1 cellular context compared by ENCODE assay signal in genomic region chr3:130111185-130111864, GRCh38.
TF ChIP-seq lines count a peak whose summit lies in the region.

No MANE protein-coding gene starts in this region.

TF ChIP-seq in WTC11, 78 proteins besides CTCF, POLR2A, EP300 and RAD21 (continued from another document and continues in another):
- TF ChIP-seq, protein P1, sequence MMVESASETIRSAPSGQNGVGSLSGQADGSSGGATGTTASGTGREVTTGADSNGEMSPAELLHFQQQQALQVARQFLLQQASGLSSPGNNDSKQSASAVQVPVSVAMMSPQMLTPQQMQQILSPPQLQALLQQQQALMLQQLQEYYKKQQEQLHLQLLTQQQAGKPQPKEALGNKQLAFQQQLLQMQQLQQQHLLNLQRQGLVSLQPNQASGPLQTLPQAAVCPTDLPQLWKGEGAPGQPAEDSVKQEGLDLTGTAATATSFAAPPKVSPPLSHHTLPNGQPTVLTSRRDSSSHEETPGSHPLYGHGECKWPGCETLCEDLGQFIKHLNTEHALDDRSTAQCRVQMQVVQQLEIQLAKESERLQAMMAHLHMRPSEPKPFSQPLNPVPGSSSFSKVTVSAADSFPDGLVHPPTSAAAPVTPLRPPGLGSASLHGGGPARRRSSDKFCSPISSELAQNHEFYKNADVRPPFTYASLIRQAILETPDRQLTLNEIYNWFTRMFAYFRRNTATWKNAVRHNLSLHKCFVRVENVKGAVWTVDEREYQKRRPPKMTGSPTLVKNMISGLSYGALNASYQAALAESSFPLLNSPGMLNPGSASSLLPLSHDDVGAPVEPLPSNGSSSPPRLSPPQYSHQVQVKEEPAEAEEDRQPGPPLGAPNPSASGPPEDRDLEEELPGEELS (CRISPR knock-in tag; IDR thresholded peaks at IDR 0.05), result no peak
- TF ChIP-seq PRRX2 (CRISPR knock-in tag; IDR thresholded peaks at IDR 0.05), result no peak
- no peak for TF ChIP-seq TEAD4 (CRISPR knock-in tag; IDR thresholded peaks at IDR 0.05)
- no peak for TF ChIP-seq TEAD1 (CRISPR knock-in tag; IDR thresholded peaks at IDR 0.05)
- no peak for TF ChIP-seq ZNF121 (CRISPR knock-in tag; IDR thresholded peaks at IDR 0.05)
- TF ChIP-seq, protein P2, sequence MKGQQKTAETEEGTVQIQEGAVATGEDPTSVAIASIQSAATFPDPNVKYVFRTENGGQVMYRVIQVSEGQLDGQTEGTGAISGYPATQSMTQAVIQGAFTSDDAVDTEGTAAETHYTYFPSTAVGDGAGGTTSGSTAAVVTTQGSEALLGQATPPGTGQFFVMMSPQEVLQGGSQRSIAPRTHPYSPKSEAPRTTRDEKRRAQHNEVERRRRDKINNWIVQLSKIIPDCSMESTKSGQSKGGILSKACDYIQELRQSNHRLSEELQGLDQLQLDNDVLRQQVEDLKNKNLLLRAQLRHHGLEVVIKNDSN (CRISPR knock-in tag; IDR thresholded peaks at IDR 0.05), result peak; percentile 49
- TF ChIP-seq GABPB1 (CRISPR knock-in tag; IDR thresholded peaks at IDR 0.05), result no peak
- TF ChIP-seq SMAD3 (CRISPR knock-in tag; IDR thresholded peaks at IDR 0.05; ENCODE audit: borderline replicate concordance), result no peak
- no peak for TF ChIP-seq RELA (CRISPR knock-in tag; IDR thresholded peaks at IDR 0.05; ENCODE audit: borderline replicate concordance)
- TF ChIP-seq NR3C1 (CRISPR knock-in tag; conservative IDR thresholded peaks at IDR 0.05; ENCODE audit: low read depth), result no peak
- TF ChIP-seq, protein P3, sequence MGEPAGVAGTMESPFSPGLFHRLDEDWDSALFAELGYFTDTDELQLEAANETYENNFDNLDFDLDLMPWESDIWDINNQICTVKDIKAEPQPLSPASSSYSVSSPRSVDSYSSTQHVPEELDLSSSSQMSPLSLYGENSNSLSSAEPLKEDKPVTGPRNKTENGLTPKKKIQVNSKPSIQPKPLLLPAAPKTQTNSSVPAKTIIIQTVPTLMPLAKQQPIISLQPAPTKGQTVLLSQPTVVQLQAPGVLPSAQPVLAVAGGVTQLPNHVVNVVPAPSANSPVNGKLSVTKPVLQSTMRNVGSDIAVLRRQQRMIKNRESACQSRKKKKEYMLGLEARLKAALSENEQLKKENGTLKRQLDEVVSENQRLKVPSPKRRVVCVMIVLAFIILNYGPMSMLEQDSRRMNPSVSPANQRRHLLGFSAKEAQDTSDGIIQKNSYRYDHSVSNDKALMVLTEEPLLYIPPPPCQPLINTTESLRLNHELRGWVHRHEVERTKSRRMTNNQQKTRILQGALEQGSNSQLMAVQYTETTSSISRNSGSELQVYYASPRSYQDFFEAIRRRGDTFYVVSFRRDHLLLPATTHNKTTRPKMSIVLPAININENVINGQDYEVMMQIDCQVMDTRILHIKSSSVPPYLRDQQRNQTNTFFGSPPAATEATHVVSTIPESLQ (CRISPR knock-in tag; IDR thresholded peaks at IDR 0.05), result no peak
- no peak for TF ChIP-seq SOX15 (CRISPR knock-in tag; IDR thresholded peaks at IDR 0.05)
- TF ChIP-seq, protein P4, sequence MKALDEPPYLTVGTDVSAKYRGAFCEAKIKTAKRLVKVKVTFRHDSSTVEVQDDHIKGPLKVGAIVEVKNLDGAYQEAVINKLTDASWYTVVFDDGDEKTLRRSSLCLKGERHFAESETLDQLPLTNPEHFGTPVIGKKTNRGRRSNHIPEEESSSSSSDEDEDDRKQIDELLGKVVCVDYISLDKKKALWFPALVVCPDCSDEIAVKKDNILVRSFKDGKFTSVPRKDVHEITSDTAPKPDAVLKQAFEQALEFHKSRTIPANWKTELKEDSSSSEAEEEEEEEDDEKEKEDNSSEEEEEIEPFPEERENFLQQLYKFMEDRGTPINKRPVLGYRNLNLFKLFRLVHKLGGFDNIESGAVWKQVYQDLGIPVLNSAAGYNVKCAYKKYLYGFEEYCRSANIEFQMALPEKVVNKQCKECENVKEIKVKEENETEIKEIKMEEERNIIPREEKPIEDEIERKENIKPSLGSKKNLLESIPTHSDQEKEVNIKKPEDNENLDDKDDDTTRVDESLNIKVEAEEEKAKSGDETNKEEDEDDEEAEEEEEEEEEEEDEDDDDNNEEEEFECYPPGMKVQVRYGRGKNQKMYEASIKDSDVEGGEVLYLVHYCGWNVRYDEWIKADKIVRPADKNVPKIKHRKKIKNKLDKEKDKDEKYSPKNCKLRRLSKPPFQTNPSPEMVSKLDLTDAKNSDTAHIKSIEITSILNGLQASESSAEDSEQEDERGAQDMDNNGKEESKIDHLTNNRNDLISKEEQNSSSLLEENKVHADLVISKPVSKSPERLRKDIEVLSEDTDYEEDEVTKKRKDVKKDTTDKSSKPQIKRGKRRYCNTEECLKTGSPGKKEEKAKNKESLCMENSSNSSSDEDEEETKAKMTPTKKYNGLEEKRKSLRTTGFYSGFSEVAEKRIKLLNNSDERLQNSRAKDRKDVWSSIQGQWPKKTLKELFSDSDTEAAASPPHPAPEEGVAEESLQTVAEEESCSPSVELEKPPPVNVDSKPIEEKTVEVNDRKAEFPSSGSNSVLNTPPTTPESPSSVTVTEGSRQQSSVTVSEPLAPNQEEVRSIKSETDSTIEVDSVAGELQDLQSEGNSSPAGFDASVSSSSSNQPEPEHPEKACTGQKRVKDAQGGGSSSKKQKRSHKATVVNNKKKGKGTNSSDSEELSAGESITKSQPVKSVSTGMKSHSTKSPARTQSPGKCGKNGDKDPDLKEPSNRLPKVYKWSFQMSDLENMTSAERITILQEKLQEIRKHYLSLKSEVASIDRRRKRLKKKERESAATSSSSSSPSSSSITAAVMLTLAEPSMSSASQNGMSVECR (CRISPR knock-in tag; IDR thresholded peaks at IDR 0.05; ENCODE audit: borderline replicate concordance), result peak; percentile 62; the same call in 1 of the 2 replicates
- TF ChIP-seq, protein P5, sequence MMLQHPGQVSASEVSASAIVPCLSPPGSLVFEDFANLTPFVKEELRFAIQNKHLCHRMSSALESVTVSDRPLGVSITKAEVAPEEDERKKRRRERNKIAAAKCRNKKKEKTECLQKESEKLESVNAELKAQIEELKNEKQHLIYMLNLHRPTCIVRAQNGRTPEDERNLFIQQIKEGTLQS (CRISPR knock-in tag; conservative IDR thresholded peaks at IDR 0.05), result no peak
- TF ChIP-seq, protein P6, sequence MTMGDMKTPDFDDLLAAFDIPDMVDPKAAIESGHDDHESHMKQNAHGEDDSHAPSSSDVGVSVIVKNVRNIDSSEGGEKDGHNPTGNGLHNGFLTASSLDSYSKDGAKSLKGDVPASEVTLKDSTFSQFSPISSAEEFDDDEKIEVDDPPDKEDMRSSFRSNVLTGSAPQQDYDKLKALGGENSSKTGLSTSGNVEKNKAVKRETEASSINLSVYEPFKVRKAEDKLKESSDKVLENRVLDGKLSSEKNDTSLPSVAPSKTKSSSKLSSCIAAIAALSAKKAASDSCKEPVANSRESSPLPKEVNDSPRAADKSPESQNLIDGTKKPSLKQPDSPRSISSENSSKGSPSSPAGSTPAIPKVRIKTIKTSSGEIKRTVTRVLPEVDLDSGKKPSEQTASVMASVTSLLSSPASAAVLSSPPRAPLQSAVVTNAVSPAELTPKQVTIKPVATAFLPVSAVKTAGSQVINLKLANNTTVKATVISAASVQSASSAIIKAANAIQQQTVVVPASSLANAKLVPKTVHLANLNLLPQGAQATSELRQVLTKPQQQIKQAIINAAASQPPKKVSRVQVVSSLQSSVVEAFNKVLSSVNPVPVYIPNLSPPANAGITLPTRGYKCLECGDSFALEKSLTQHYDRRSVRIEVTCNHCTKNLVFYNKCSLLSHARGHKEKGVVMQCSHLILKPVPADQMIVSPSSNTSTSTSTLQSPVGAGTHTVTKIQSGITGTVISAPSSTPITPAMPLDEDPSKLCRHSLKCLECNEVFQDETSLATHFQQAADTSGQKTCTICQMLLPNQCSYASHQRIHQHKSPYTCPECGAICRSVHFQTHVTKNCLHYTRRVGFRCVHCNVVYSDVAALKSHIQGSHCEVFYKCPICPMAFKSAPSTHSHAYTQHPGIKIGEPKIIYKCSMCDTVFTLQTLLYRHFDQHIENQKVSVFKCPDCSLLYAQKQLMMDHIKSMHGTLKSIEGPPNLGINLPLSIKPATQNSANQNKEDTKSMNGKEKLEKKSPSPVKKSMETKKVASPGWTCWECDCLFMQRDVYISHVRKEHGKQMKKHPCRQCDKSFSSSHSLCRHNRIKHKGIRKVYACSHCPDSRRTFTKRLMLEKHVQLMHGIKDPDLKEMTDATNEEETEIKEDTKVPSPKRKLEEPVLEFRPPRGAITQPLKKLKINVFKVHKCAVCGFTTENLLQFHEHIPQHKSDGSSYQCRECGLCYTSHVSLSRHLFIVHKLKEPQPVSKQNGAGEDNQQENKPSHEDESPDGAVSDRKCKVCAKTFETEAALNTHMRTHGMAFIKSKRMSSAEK (CRISPR knock-in tag; IDR thresholded peaks at IDR 0.05; ENCODE audit: borderline replicate concordance), result no peak
- no peak for TF ChIP-seq RORB (CRISPR knock-in tag; IDR thresholded peaks at IDR 0.05)
- 0 out of 2 replicates have a peak, but pooled peaks have one; percentile 59 for TF ChIP-seq MAX (CRISPR knock-in tag; IDR thresholded peaks at IDR 0.05)
- TF ChIP-seq SP1 (CRISPR knock-in tag; conservative IDR thresholded peaks at IDR 0.05), result peak; percentile 63
- TF ChIP-seq, protein P7, sequence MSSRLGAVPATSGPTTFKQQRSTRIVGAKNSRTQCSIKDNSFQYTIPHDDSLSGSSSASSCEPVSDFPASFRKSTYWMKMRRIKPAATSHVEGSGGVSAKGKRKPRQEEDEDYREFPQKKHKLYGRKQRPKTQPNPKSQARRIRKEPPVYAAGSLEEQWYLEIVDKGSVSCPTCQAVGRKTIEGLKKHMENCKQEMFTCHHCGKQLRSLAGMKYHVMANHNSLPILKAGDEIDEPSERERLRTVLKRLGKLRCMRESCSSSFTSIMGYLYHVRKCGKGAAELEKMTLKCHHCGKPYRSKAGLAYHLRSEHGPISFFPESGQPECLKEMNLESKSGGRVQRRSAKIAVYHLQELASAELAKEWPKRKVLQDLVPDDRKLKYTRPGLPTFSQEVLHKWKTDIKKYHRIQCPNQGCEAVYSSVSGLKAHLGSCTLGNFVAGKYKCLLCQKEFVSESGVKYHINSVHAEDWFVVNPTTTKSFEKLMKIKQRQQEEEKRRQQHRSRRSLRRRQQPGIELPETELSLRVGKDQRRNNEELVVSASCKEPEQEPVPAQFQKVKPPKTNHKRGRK (CRISPR knock-in tag; IDR thresholded peaks at IDR 0.05; ENCODE audit: borderline replicate concordance), result no peak
- no peak for TF ChIP-seq NFYB (CRISPR knock-in tag; conservative IDR thresholded peaks at IDR 0.05; ENCODE audit: low read depth)
- no peak for TF ChIP-seq IRF2 (CRISPR knock-in tag; IDR thresholded peaks at IDR 0.05; ENCODE audit: borderline replicate concordance, low read depth)
- no peak for TF ChIP-seq JAZF1 (CRISPR knock-in tag; IDR thresholded peaks at IDR 0.05)
- TF ChIP-seq OVOL2 (CRISPR knock-in tag; IDR thresholded peaks at IDR 0.05; ENCODE audit: borderline replicate concordance), result no peak
- TF ChIP-seq ZNF423 (CRISPR knock-in tag; IDR thresholded peaks at IDR 0.05), result no peak
- TF ChIP-seq ESRRA (CRISPR knock-in tag; IDR thresholded peaks at IDR 0.05; ENCODE audit: borderline replicate concordance), result no peak
- TF ChIP-seq AR (CRISPR knock-in tag; IDR thresholded peaks at IDR 0.05), result no peak
- no peak for TF ChIP-seq CREB1 (CRISPR knock-in tag; IDR thresholded peaks at IDR 0.05)
- TF ChIP-seq FOXP1 (CRISPR knock-in tag; IDR thresholded peaks at IDR 0.05; ENCODE audit: borderline replicate concordance), result 0 out of 2 replicates have a peak, but pooled peaks have one; percentile 22
- no peak for TF ChIP-seq NR1H2 (CRISPR knock-in tag; IDR thresholded peaks at IDR 0.05)
- no peak for TF ChIP-seq ZNF396 (CRISPR knock-in tag; IDR thresholded peaks at IDR 0.05; ENCODE audit: borderline replicate concordance)
- no peak for TF ChIP-seq ELF4 (CRISPR knock-in tag; IDR thresholded peaks at IDR 0.05; ENCODE audit: low read depth)
- TF ChIP-seq ZNF416 (CRISPR knock-in tag; IDR thresholded peaks at IDR 0.05), result no peak
- TF ChIP-seq, protein P8, sequence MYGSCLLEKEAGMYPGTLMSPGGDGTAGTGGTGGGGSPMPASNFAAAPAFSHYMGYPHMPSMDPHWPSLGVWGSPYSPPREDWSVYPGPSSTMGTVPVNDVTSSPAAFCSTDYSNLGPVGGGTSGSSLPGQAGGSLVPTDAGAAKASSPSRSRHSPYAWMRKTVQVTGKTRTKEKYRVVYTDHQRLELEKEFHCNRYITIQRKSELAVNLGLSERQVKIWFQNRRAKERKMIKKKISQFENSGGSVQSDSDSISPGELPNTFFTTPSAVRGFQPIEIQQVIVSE (CRISPR knock-in tag; IDR thresholded peaks at IDR 0.05; ENCODE audit: borderline replicate concordance), result no peak
- TF ChIP-seq, protein P9, sequence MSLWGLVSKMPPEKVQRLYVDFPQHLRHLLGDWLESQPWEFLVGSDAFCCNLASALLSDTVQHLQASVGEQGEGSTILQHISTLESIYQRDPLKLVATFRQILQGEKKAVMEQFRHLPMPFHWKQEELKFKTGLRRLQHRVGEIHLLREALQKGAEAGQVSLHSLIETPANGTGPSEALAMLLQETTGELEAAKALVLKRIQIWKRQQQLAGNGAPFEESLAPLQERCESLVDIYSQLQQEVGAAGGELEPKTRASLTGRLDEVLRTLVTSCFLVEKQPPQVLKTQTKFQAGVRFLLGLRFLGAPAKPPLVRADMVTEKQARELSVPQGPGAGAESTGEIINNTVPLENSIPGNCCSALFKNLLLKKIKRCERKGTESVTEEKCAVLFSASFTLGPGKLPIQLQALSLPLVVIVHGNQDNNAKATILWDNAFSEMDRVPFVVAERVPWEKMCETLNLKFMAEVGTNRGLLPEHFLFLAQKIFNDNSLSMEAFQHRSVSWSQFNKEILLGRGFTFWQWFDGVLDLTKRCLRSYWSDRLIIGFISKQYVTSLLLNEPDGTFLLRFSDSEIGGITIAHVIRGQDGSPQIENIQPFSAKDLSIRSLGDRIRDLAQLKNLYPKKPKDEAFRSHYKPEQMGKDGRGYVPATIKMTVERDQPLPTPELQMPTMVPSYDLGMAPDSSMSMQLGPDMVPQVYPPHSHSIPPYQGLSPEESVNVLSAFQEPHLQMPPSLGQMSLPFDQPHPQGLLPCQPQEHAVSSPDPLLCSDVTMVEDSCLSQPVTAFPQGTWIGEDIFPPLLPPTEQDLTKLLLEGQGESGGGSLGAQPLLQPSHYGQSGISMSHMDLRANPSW (CRISPR knock-in tag; conservative IDR thresholded peaks at IDR 0.05; ENCODE audit: low read depth), result no peak
- no peak for TF ChIP-seq ZNF671 (CRISPR knock-in tag; IDR thresholded peaks at IDR 0.05)
- TF ChIP-seq NFE2L1 (CRISPR knock-in tag; IDR thresholded peaks at IDR 0.05), result no peak
- no peak for TF ChIP-seq GTF2I (CRISPR knock-in tag; conservative IDR thresholded peaks at IDR 0.05)
